Comparison of ENCODE assay signal across 19 cellular contexts in the genomic region with DNA sequence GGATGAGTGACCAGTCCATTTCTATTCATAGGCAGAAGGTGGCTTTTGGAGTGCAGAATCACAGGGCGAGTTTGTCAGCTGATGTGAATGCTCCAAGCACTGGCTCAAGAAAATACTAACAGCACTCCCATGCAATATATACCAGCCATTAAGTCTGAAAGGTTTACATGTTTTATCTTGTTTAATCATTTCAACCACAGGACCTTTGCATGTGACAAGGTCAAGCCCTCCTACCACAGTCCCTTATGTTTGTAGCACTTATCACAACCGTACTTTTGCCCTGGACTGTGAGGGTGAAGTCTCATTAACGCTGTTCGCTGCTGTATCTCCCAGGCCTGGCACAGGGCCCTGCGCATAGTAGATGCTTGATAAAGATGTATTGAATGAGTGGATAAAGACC.
DNase-seq lines count a peak whose midpoint lies in the region; FAIRE-seq and TF ChIP-seq lines count a peak whose summit lies in the region.
"Had no signal": no experiment of that assay in that cellular context is flagged by ENCODE, and none has a peak within 500 bp of the region (broad histone marks: within the 10 kb centered on the region; RNA-seq: fewer than 3 reads in every experiment).

No MANE protein-coding gene starts in this region.

- H2BK15ac ChIP-seq in H1 (ENCODE audit: low read length), result no peak overlapping the region

- H4K20me1 ChIP-seq in PC-9 (ENCODE audit: insufficient read depth), result no peaks in the 10 kb centered on the region
- H4K20me1 ChIP-seq in astrocyte (ENCODE audit: insufficient read depth, low read length), result no peaks in the 10 kb centered on the region
- no peaks in the 10 kb centered on the region for H4K20me1 ChIP-seq in H1 (replicated peaks in 1 of 2; ENCODE audit: control insufficient read depth in 1 of 2, insufficient read depth in 2 of 2, low read length in 2 of 2)

- TF ChIP-seq CTCF in PC-9 (conservative IDR thresholded peaks at IDR 0.05), result no peak
- TF ChIP-seq CTCF in astrocyte (IDR thresholded peaks at IDR 0.05; ENCODE audit: insufficient read depth, low read depth, low read length), result no peak
- TF ChIP-seq CTCF in H1 (IDR thresholded peaks at IDR 0.05; ENCODE audit: control extremely low read depth in 1 of 3, insufficient read depth in 1 of 3, low read depth in 1 of 3, low read length in 3 of 3), result no peak
- TF ChIP-seq CTCF in tibial artery (IDR thresholded peaks at IDR 0.05), result no peak
- no peak for TF ChIP-seq CTCF in suprapubic skin (IDR thresholded peaks at IDR 0.05)
- no peak for TF ChIP-seq CTCF in stomach (IDR thresholded peaks at IDR 0.05)

- H3K79me2 ChIP-seq in PC-9 (ENCODE audit: low read depth) (no peaks in the 10 kb centered on the region), astrocyte (ENCODE audit: insufficient read depth, low read length) (no peaks in the 10 kb centered on the region), H1 (ENCODE audit: control insufficient read depth in 1 of 2, insufficient read depth in 2 of 2, low read length in 2 of 2) (no peaks in the 10 kb centered on the region), trophoblast cell (ENCODE audit: control insufficient read depth, insufficient read depth, low read length, poor library complexity) (peaks cover 9% of the 10 kb centered on the region)

- H3K9ac ChIP-seq in astrocyte (ENCODE audit: low read length) (no peak overlapping the region), H1 (replicated peaks in 1 of 4; ENCODE audit: extremely low read depth in 1 of 4, low read depth in 3 of 4, low read length in 3 of 4) (no peak overlapping the region), trophoblast cell (ENCODE audit: low read length) (no peak overlapping the region)

- H3K4me3 ChIP-seq in PC-9 (no peak overlapping the region), astrocyte (ENCODE audit: insufficient read depth, low read depth, low read length) (no peak overlapping the region), H1 (ENCODE audit: extremely low read depth in 1 of 4, insufficient read depth in 2 of 4, low read depth in 3 of 4, low read length in 4 of 4) (no peak overlapping the region), trophoblast cell (ENCODE audit: low read depth, low read length) (no peak overlapping the region), tibial artery (no peak overlapping the region), suprapubic skin (no peak overlapping the region), stomach (no peak overlapping the region)
- H3K4me3 ChIP-seq: GM23338, HAP-1 had no signal

- no peak overlapping the region for H3K4ac ChIP-seq in H1 (replicated peaks; ENCODE audit: insufficient read length, low read depth, low read length)
- H3K4ac ChIP-seq in trophoblast cell (ENCODE audit: low read depth, low read length), result peak overlapping the region; percentile 5

- H3K4me1 ChIP-seq in PC-9 (replicated peaks; ENCODE audit: insufficient read depth), result peaks cover 25% of the 10 kb centered on the region
- H3K4me1 ChIP-seq in astrocyte (ENCODE audit: insufficient read depth, low read length), result peaks cover 12% of the 10 kb centered on the region
- H3K4me1 ChIP-seq in H1 (replicated peaks in 1 of 4; ENCODE audit: control insufficient read depth in 3 of 4, insufficient read depth in 4 of 4, low read length in 3 of 4), result peaks cover 3 to 10% (median 7%) of the 10 kb centered on the region in 4 experiments; a peak in 6 of 7 replicates
- peaks cover 48 to 50% of the 10 kb centered on the region in 2 experiments for H3K4me1 ChIP-seq in trophoblast cell (ENCODE audit: control insufficient read depth in 1 of 2, insufficient read depth in 2 of 2, low read length in 2 of 2)
- peaks cover 0 to 12% (median 0%) of the 10 kb centered on the region in 4 donors for H3K4me1 ChIP-seq in tibial artery
- peaks cover 14% of the 10 kb centered on the region for H3K4me1 ChIP-seq in suprapubic skin
- H3K4me1 ChIP-seq in stomach, result peaks cover 0 to 37% (median 4%) of the 10 kb centered on the region in 4 donors
- H3K4me1 ChIP-seq: HAP-1 had no signal

- CTCF ChIA-PET in PC-9 (lab: Charles Lee) (no interaction called here), H1 (lab: Charles Lee; ENCODE audit: partially characterized antibody) (interaction anchor here (2.8 kb wide), 1 partner anchor 279 kb away, joined by 8 read pairs; no protein-coding TSS in a partner anchor)

- H2BK12ac ChIP-seq in H1 (ENCODE audit: low read depth, low read length), result no peak overlapping the region
- H2BK12ac ChIP-seq in trophoblast cell (ENCODE audit: low read length), result peak overlapping the region; percentile 66

- H2AK5ac ChIP-seq in H1 (ENCODE audit: low read depth, low read length) (no peak overlapping the region), trophoblast cell (ENCODE audit: low read length) (peak overlapping the region; percentile 74)

- no peak overlapping the region for H4K5ac ChIP-seq in H1 (ENCODE audit: insufficient read length, low read depth, low read length)

- no peak overlapping the region for H2BK20ac ChIP-seq in H1 (ENCODE audit: low read length)

- TF ChIP-seq RAD21 in H1 (IDR thresholded peaks at IDR 0.05 in 1 of 2, conservative IDR thresholded peaks at IDR 0.05 in 1 of 2; ENCODE audit: low read depth in 2 of 2, low read length in 2 of 2), result no peak

- no peak overlapping the region for H2BK5ac ChIP-seq in H1 (ENCODE audit: low read depth, low read length)
- H2BK5ac ChIP-seq in trophoblast cell (ENCODE audit: low read depth, low read length, poor library complexity), result peak overlapping the region; percentile 82

- H3F3A ChIP-seq in PC-9 (ENCODE audit: insufficient read depth, low read depth), result peaks cover 16% of the 10 kb centered on the region; the same call in 1 of the 2 replicates

- H3K14ac ChIP-seq in H1 (ENCODE audit: insufficient read length) (no peak overlapping the region), trophoblast cell (ENCODE audit: low read length) (peak overlapping the region; percentile 54)

- H3K4me2 ChIP-seq in PC-9 (peak overlapping the region; percentile 22), astrocyte (ENCODE audit: low read length) (no peak overlapping the region), H1 (ENCODE audit: insufficient read depth in 1 of 2, low read depth in 2 of 2, low read length in 2 of 2) (no peak overlapping the region), trophoblast cell (ENCODE audit: low read length) (no peak overlapping the region)
- H3K4me2 ChIP-seq: GM23338 had no signal

- intact Hi-C loops in PC-9 (cut with micrococcal nuclease; ENCODE audit: unreplicated experiment) (no loop called here), tibial artery (cut with DNase I; ENCODE audit: low total_unique reads) (no loop called here), stomach (cut with DNase I; ENCODE audit: low total_unique reads) (no loop called here)

- no peaks in the 10 kb centered on the region for H3K23me2 ChIP-seq in H1 (ENCODE audit: low read depth, low read length)

- H3K56ac ChIP-seq in H1 (replicated peaks; ENCODE audit: insufficient read length, low read depth, low read length), result no peak overlapping the region

- 97% methylated on average over 5 of the region's 5 CpGs; no CpG with 5 or more reads in 1 of the 2 experiments for WGBS in H1 (ENCODE audit: extremely low coverage in 1 of 2, insufficient coverage in 1 of 2, insufficient read length in 1 of 2, insufficient replicate concordance in 2 of 2, low coverage in 1 of 2, low lambda C conversion rate in 2 of 2, missing lambda C conversion rate in 1 of 2), 2 experiments
- WGBS in trophoblast cell (ENCODE audit: extremely low coverage, insufficient coverage, insufficient read length), result no CpG with 5 or more reads among the region's 5 CpGs
- 91% methylated on average over 5 of the region's 5 CpGs for WGBS in suprapubic skin
- WGBS in stomach, 5 donors, result 54 to 78% (median 57%) methylated on average over 5 of the region's 5 CpGs

- H2BK120ac ChIP-seq in H1 (replicated peaks; ENCODE audit: low read depth, low read length) (no peak overlapping the region), trophoblast cell (ENCODE audit: insufficient read depth, low read length, poor library complexity) (peak overlapping the region; percentile 69)

- no peaks in the 10 kb centered on the region for H3K27me3 ChIP-seq in PC-9 (ENCODE audit: insufficient read depth, low read depth)
- peaks cover 5% of the 10 kb centered on the region for H3K27me3 ChIP-seq in astrocyte (ENCODE audit: insufficient read depth, low read length)
- no peaks in the 10 kb centered on the region; a peak in 1 of 7 replicates for H3K27me3 ChIP-seq in H1 (replicated peaks in 1 of 4; ENCODE audit: control insufficient read depth in 3 of 4, extremely low read depth in 1 of 4, insufficient read depth in 3 of 4, low read length in 3 of 4)
- no peaks in the 10 kb centered on the region for H3K27me3 ChIP-seq in trophoblast cell (ENCODE audit: insufficient read depth, low read length)
- H3K27me3 ChIP-seq in tibial artery, result no peaks in the 10 kb centered on the region
- no peaks in the 10 kb centered on the region for H3K27me3 ChIP-seq in suprapubic skin
- peaks cover 0 to 6% (median 4%) of the 10 kb centered on the region in 3 donors for H3K27me3 ChIP-seq in stomach

- H2AFZ ChIP-seq in PC-9 (no peak overlapping the region), astrocyte (ENCODE audit: low read depth, low read length) (no peak overlapping the region), H1 (ENCODE audit: low read length) (no peak overlapping the region), trophoblast cell (ENCODE audit: insufficient read depth, low read length, poor library complexity) (no peak overlapping the region)
- H2AFZ ChIP-seq: GM23338 had no signal

- H4K12ac ChIP-seq in trophoblast cell (ENCODE audit: low read depth, low read length), result no peak overlapping the region

- peak overlapping the region; percentile 18 for H3K27ac Mint-ChIP-seq in astrocyte (ENCODE audit: unreplicated experiment)
- H3K27ac Mint-ChIP-seq: CD4-positive, alpha-beta memory T cell; GM23338 had no signal

- H3K9me3 Mint-ChIP-seq in astrocyte (ENCODE audit: unreplicated experiment), result no peaks in the 10 kb centered on the region
- H3K9me3 Mint-ChIP-seq: CD4-positive, alpha-beta memory T cell; GM23338 had no signal

- H3K36me3 ChIP-seq in PC-9 (ENCODE audit: low read depth) (no peaks in the 10 kb centered on the region), astrocyte (ENCODE audit: insufficient read depth, low read length) (no peaks in the 10 kb centered on the region), H1 (ENCODE audit: control insufficient read depth in 2 of 4, insufficient read depth in 4 of 4, low read length in 3 of 4) (no peaks in the 10 kb centered on the region), trophoblast cell (ENCODE audit: control insufficient read depth in 1 of 2, insufficient read depth in 2 of 2, low read length in 2 of 2) (no peaks in the 10 kb centered on the region), tibial artery (no peaks in the 10 kb centered on the region), suprapubic skin (no peaks in the 10 kb centered on the region), stomach (no peaks in the 10 kb centered on the region)
- H3K36me3 ChIP-seq: HAP-1 had no signal

- TF ChIP-seq POLR2A in H1 (IDR thresholded peaks at IDR 0.05; ENCODE audit: control extremely low read depth in 1 of 2, low read depth in 2 of 2, low read length in 2 of 2), result no peak
- no peak for TF ChIP-seq POLR2A in suprapubic skin (IDR thresholded peaks at IDR 0.05)
- no peak for TF ChIP-seq POLR2A in stomach (IDR thresholded peaks at IDR 0.05)

- H3K27me3 Mint-ChIP-seq in astrocyte (ENCODE audit: low read depth, unreplicated experiment), result peaks cover 43% of the 10 kb centered on the region

- no peak overlapping the region for H3K4me3 Mint-ChIP-seq in astrocyte (ENCODE audit: unreplicated experiment)
- H3K4me3 Mint-ChIP-seq: CD4-positive, alpha-beta memory T cell; GM23338 had no signal

- H4K91ac ChIP-seq in H1 (replicated peaks; ENCODE audit: insufficient read length, low read length) (no peak overlapping the region), trophoblast cell (ENCODE audit: low read depth, low read length) (peak overlapping the region; percentile 93)

- H3K79me1 ChIP-seq in H1 (ENCODE audit: low read depth, low read length) (no peaks in the 10 kb centered on the region), trophoblast cell (ENCODE audit: low read length) (peaks cover 49% of the 10 kb centered on the region)

- TF ChIP-seq EP300 in H1 (IDR thresholded peaks at IDR 0.05; ENCODE audit: borderline replicate concordance in 1 of 2, low read depth in 2 of 2, low read length in 2 of 2) (no peak), suprapubic skin (IDR thresholded peaks at IDR 0.05) (no peak), stomach (IDR thresholded peaks at IDR 0.05) (no peak)

- H3K18ac ChIP-seq in H1 (ENCODE audit: extremely low read depth, low read length), result no peak overlapping the region
- H3K18ac ChIP-seq in trophoblast cell (ENCODE audit: low read length), result peak overlapping the region; percentile 67

- no peak for FAIRE-seq in astrocyte (lab: Jason Lieb, UNC)
- FAIRE-seq in H1 (lab: Jason Lieb, UNC), result no peak
- FAIRE-seq: GM12891, GM18507, H54 had no signal

- peaks cover 1% of the 10 kb centered on the region for H3K36me3 Mint-ChIP-seq in astrocyte (ENCODE audit: low read depth, unreplicated experiment)
- H3K36me3 Mint-ChIP-seq: CD4-positive, alpha-beta memory T cell had no signal

- H3K23ac ChIP-seq in H1 (ENCODE audit: insufficient read length) (no peak overlapping the region), trophoblast cell (ENCODE audit: low read length) (no peak overlapping the region)

- H4K8ac ChIP-seq in H1 (ENCODE audit: extremely low read depth, insufficient read depth, low read length) (no peak overlapping the region), trophoblast cell (ENCODE audit: low read depth, low read length) (peak overlapping the region; percentile 64)

- no peaks in the 10 kb centered on the region for H3K9me2 ChIP-seq in PC-9 (ENCODE audit: insufficient read depth)

- peaks cover 19% of the 10 kb centered on the region for H3K4me1 Mint-ChIP-seq in astrocyte (ENCODE audit: low read depth, unreplicated experiment)
- H3K4me1 Mint-ChIP-seq: CD4-positive, alpha-beta memory T cell had no signal

- DNase-seq in PC-9, result no peak
- no peak for DNase-seq in astrocyte (ENCODE audit: low read depth)
- no peak for DNase-seq in H1 (ENCODE audit: low read depth in 1 of 2, low spot score in 2 of 2)
- no peak for DNase-seq in trophoblast cell
- no peak for DNase-seq in tibial artery
- DNase-seq in suprapubic skin (ENCODE audit: low spot score in 2 of 2), result no peak
- no peak for DNase-seq in stomach
- DNase-seq: C1 segment of cervical spinal cord; Calu3; CD4-positive, alpha-beta memory T cell; COR-L47; DMS53; DMS79 treated with DMSO at 0.1 percent for 48 hours; GF-D8 had no signal

- POLR2A ChIA-PET in PC-9 (lab: Charles Lee; ENCODE audit: unreplicated experiment), result no interaction called here
- POLR2A ChIA-PET in H1 (lab: Charles Lee; ENCODE audit: partially characterized antibody), result no interaction called here

- H3K27ac ChIP-seq in PC-9, result no peak overlapping the region
- no peak overlapping the region for H3K27ac ChIP-seq in astrocyte (ENCODE audit: low read depth, low read length)
- H3K27ac ChIP-seq in H1 (ENCODE audit: low read depth, low read length), result no peak overlapping the region
- H3K27ac ChIP-seq in trophoblast cell (ENCODE audit: low read depth, low read length), result peak overlapping the region; percentile 89
- H3K27ac ChIP-seq in tibial artery, result no peak overlapping the region
- H3K27ac ChIP-seq in suprapubic skin, result no peak overlapping the region
- H3K27ac ChIP-seq in stomach, result no peak overlapping the region

- no TSS peak for BruUV-seq in PC-9 (replicated peaks; lab: Mats Ljungman, UMichigan)

- H3K9me3 ChIP-seq in PC-9 (ENCODE audit: insufficient read depth, low read depth), result no peaks in the 10 kb centered on the region
- H3K9me3 ChIP-seq in astrocyte (ENCODE audit: insufficient read depth, low read depth, low read length), result no peaks in the 10 kb centered on the region
- H3K9me3 ChIP-seq in H1 (ENCODE audit: insufficient read depth in 2 of 2, low read depth in 1 of 2, low read length in 1 of 2), result no peaks in the 10 kb centered on the region
- peaks cover 2% of the 10 kb centered on the region for H3K9me3 ChIP-seq in trophoblast cell (ENCODE audit: insufficient read depth, low read depth, low read length)
- no peaks in the 10 kb centered on the region for H3K9me3 ChIP-seq in tibial artery
- H3K9me3 ChIP-seq in suprapubic skin, result no peaks in the 10 kb centered on the region
- no peaks in the 10 kb centered on the region for H3K9me3 ChIP-seq in stomach
- H3K9me3 ChIP-seq: HAP-1 had no signal
